In the genomic region with DNA sequence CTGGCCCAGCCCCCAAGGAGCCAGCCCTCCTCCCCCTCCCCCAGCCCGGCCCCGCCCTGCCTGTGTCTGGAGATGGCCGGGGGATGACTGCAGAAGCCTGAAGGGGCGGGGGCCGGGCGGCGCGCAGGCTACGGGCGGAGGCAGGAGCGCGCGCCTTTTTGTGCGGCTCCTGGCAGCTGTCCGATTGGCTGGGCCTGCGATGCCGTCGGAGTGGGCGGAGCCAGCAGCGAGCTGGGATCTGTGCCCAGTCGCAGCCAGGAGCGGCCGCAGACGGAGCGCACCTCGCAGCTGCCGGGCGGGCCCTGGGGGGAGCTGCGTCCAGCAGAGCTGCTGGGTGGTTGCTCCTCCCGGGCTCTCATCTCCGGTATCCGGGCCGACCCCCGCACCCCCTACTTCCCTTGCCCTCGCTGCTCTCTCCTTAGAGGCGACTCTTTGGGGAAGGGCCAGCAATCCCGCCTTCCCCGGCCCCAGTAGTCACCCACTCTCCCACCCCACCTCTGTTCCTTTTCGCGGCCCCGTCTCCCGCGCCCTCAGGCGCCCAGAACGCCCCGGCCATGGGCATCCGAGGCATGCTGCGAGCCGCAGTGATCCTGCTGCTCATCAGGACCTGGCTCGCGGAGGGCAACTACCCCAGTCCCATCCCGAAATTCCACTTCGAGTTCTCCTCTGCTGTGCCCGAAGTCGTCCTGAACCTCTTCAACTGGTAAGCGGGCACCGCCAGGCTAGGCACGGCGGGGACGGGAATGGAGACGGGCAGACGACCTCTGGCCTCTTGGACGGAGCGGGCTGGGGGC, we compare ENCODE assay signal across 1 cellular context.
TF ChIP-seq lines count a peak whose summit lies in the region.

TSS of gene GABRQ (plus strand) at position 247 of the 794 bp plus-strand sequence. CDS start at position 555, 308 bp downstream.

TF ChIP-seq in SK-N-SH, 30 proteins besides CTCF, POLR2A, EP300 and RAD21 (continued from another document):
- TF ChIP-seq ZBTB33 (IDR thresholded peaks at IDR 0.05; ENCODE audit: borderline replicate concordance, low read depth) (no peak), YY1 (IDR thresholded peaks at IDR 0.05; ENCODE audit: low read depth) (no peak), RXRA (IDR thresholded peaks at IDR 0.05; ENCODE audit: borderline replicate concordance, low read depth) (no peak)
TF ChIP-seq in SK-N-SH: peak in this region for 0.
